In genomic region chr3:51966486-51966885, GRCh38 we compare ENCODE assay signal across 8 cellular contexts. TPM values are rescaled to one million over a fixed set of nuclear protein-coding genes. Genes with fewer than 3 reads are reported as not detected.
DNase-seq lines count a peak whose midpoint lies in the region; ATAC-seq and TF ChIP-seq lines count a peak whose summit lies in the region.

No MANE protein-coding gene starts in this region.

- intact Hi-C loops in heart left ventricle (cut with DNase I): loop anchor here in 1 of 10 donors (10.0 kb wide), 1 partner anchor 1612 kb away; the partner anchor contains the start of genes CYB561D2, NPRL2 and TMEM115

- H3K36me3 ChIP-seq in heart left ventricle: peaks cover 0 to 9% (median 0%) of the 10 kb centered on the region in 9 donors

- no peak overlapping the region for H3K27ac Mint-ChIP-seq in T-helper 17 cell

- no peak for TF ChIP-seq POLR2A in heart left ventricle (IDR thresholded peaks at IDR 0.05)

- H3K4me1 Mint-ChIP-seq in T-helper 17 cell: peaks cover 27% of the 10 kb centered on the region

- 59 to 74% (median 65%) methylated on average over 2 to 5 of the region's 5 CpGs for WGBS in heart left ventricle, 4 donors

- H3K9me3 ChIP-seq in T-helper 17 cell (ENCODE audit: control insufficient read depth, low read length, poor library complexity, severe bottlenecking): no peaks in the 10 kb centered on the region
- H3K9me3 ChIP-seq in heart left ventricle: no peaks in the 10 kb centered on the region

- peak overlapping the region in 11 of 12 donors; percentile 69 to 98 (median 96) for H3K27ac ChIP-seq in heart left ventricle

- no peaks in the 10 kb centered on the region for H3K27me3 ChIP-seq in heart left ventricle

- H3K4me1 ChIP-seq in heart left ventricle: peaks cover 3 to 89% (median 46%) of the 10 kb centered on the region in 12 donors

- peak overlapping the region; percentile 62 for H3K4me3 ChIP-seq in GM12865 (ENCODE audit: low read depth, low read length)
- peak overlapping the region; percentile 72 to 97 (median 84) for H3K4me3 ChIP-seq in heart left ventricle
- peak overlapping the region; percentile 75 for H3K4me3 ChIP-seq in skeletal muscle cell (ENCODE audit: low read depth, low read length)

- no peaks in the 10 kb centered on the region for H3K27me3 Mint-ChIP-seq in T-helper 17 cell

- H3K36me3 Mint-ChIP-seq in T-helper 17 cell (ENCODE audit: low read depth): peaks cover 5% of the 10 kb centered on the region

- ATAC-seq in T-helper 17 cell (no peak), heart left ventricle (peak in 1 of 4 donors; percentile 0), GM21717 (IDR thresholded peaks at IDR 0.05; ENCODE audit: unreplicated experiment) (no peak), HG02870 (IDR thresholded peaks at IDR 0.05; ENCODE audit: unreplicated experiment) (no peak)

- TF ChIP-seq CTCF in GM12865 (IDR thresholded peaks at IDR 0.05; ENCODE audit: insufficient read depth, low read depth, low read length, missing control alignments) (no peak), heart left ventricle (IDR thresholded peaks at IDR 0.05) (no peak)

- DNase-seq in GM12865 (ENCODE audit: low read depth) (no peak), T-helper 17 cell (no peak), heart left ventricle (no peak), skeletal muscle cell (ENCODE audit: low read depth) (no peak), NAMALWA (ENCODE audit: low spot score) (no peak), GDM1 (lab: John Stamatoyannopoulos, UW) (no peak)

- peak overlapping the region; percentile 83 for H3K4me3 Mint-ChIP-seq in T-helper 17 cell

RNA-seq across cellular contexts. Expression of gene PCBP4, which starts 0.8 kb away (rescaled TPM):
- total RNA-seq in T-helper 17 cell (10 to 100 TPM; 20.2 to 28.7 TPM), heart left ventricle (100 to 1,000 TPM in 2 of 9 donors, 10 to 100 TPM in 7; 55.4 to 149 (median 63.9) TPM)
- polyA plus RNA-seq in heart left ventricle: 100 to 1,000 TPM in 1 of 2 donors, 10 to 100 TPM in 1; 64.8 to 101 TPM

RNA-seq across cellular contexts. Expression of gene ABHD14B, which starts 7.4 kb away (rescaled TPM):
- total RNA-seq in T-helper 17 cell: 10 to 100 TPM; 34.8 to 51.1 TPM
- total RNA-seq in heart left ventricle: 10 to 100 TPM in 7 of 9 donors, 1 to 10 TPM in 2; 8.7 to 22.2 (median 12.3) TPM
- polyA plus RNA-seq in heart left ventricle: 10 to 100 TPM; 11.5 to 19.8 TPM

RNA-seq across cellular contexts. Expression of gene ABHD14A, which starts 8.4 kb away (rescaled TPM):
- total RNA-seq in T-helper 17 cell (10 to 100 TPM; 13.9 to 14.6 TPM), heart left ventricle (10 to 100 TPM; 17.7 to 51.4 (median 22.1) TPM)
- polyA plus RNA-seq in heart left ventricle: 10 to 100 TPM; 21.7 to 70.3 TPM

RNA-seq across cellular contexts. Expression of gene GPR62, which starts 11.3 kb away (rescaled TPM):
- total RNA-seq in T-helper 17 cell: not detected
- total RNA-seq in heart left ventricle: under 1 TPM in 5 of 9 donors, not detected in 4; 0.13 to 0.27 (median 0.21) TPM
- under 1 TPM; 0.06 to 0.11 TPM for polyA plus RNA-seq in heart left ventricle

RNA-seq across cellular contexts. Expression of gene ACY1, which starts 16.8 kb away (rescaled TPM):
- 1 to 10 TPM; 7.1 to 7.6 TPM for total RNA-seq in T-helper 17 cell
- total RNA-seq in heart left ventricle: 10 to 100 TPM; 14.8 to 45.3 (median 27.7) TPM
- polyA plus RNA-seq in heart left ventricle: 10 to 100 TPM; 18.3 to 21.2 TPM
